ENCODE assay signal across 22 cellular contexts in genomic region chr4:170988446-170988845, GRCh38.
DNase-seq lines count a peak whose midpoint lies in the region; TF ChIP-seq lines count a peak whose summit lies in the region.
"Had no signal": no experiment of that assay in that cellular context is flagged by ENCODE, and none has a peak within 500 bp of the region (broad histone marks: within the 10 kb centered on the region; RNA-seq: fewer than 3 reads in every experiment).

No MANE protein-coding gene starts in this region.

- H3K4me1 ChIP-seq in mammary epithelial cell (ENCODE audit: insufficient read depth, low read length) (no peaks in the 10 kb centered on the region), breast epithelium (no peaks in the 10 kb centered on the region)
- H3K4me1 ChIP-seq: A549 had no signal

- 78% methylated on average over 1 of the region's 1 CpG for WGBS in mammary epithelial cell (ENCODE audit: low coverage, missing lambda C conversion rate)

- H3K4me3 Mint-ChIP-seq in endothelial cell (ENCODE audit: unreplicated experiment) = no peak overlapping the region
- H3K4me3 Mint-ChIP-seq: B cell; CD4-positive, alpha-beta T cell; CD8-positive, alpha-beta T cell had no signal

- no peak overlapping the region for H3K9ac ChIP-seq in mammary epithelial cell (ENCODE audit: insufficient read depth, low read length)
- H3K9ac ChIP-seq: BLaER1 treated with 17β-estradiol and CSF1 and Interleukin-3, amounts not matched to agents 10 nM and 100 nM had no signal

- no peaks in the 10 kb centered on the region for H3K79me2 ChIP-seq in mammary epithelial cell (ENCODE audit: insufficient read depth, low read length)

- intact Hi-C loops in mammary epithelial cell (cut with micrococcal nuclease) (no loop called here), breast epithelium (cut with DNase I; ENCODE audit: low total_unique reads) (no loop called here)

- no peaks in the 10 kb centered on the region for H3K9me3 ChIP-seq in mammary epithelial cell (replicated peaks; ENCODE audit: insufficient read depth, low read length)
- H3K9me3 ChIP-seq in breast epithelium = no peaks in the 10 kb centered on the region
- H3K9me3 ChIP-seq: A549 had no signal

- in situ Hi-C loops in mammary epithelial cell (cut with MboI; ENCODE audit: low sequenced_read_pairs in 2 of 2) = no loop called here
- in situ Hi-C loops in SK-MEL-5 (cut with HindIII; ENCODE audit: low pct_unique_long_range_greater_than_20kb, low sequenced_read_pairs) = no loop called here

- no peak for TF ChIP-seq POLR2A in breast epithelium (IDR thresholded peaks at IDR 0.05)

- H3K27me3 ChIP-seq in mammary epithelial cell (ENCODE audit: insufficient read depth, low read length) (no peaks in the 10 kb centered on the region), breast epithelium (no peaks in the 10 kb centered on the region)
- H3K27me3 ChIP-seq: BLaER1 treated with 17β-estradiol and CSF1 and Interleukin-3, amounts not matched to agents 10 nM and 100 nM had no signal

- no peaks in the 10 kb centered on the region for H3K9me3 Mint-ChIP-seq in endothelial cell (ENCODE audit: unreplicated experiment)

- no TSS peak for BruUV-seq in mammary epithelial cell (replicated peaks; lab: Mats Ljungman, UMichigan)

- dilution Hi-C loops in mammary epithelial cell (cut with HindIII; ENCODE audit: low sequenced_read_pairs) = no loop called here

- no peaks in the 10 kb centered on the region for H3K36me3 Mint-ChIP-seq in endothelial cell (ENCODE audit: low read depth, unreplicated experiment)
- H3K36me3 Mint-ChIP-seq: CD8-positive, alpha-beta T cell had no signal

- H3K27ac Mint-ChIP-seq in endothelial cell (ENCODE audit: unreplicated experiment) = no peak overlapping the region
- H3K27ac Mint-ChIP-seq: B cell; CD4-positive, alpha-beta T cell; CD8-positive, alpha-beta T cell had no signal

- DNase-seq in mammary epithelial cell = peak; percentile 45
- no peak for DNase-seq in breast epithelium (ENCODE audit: low spot score in 2 of 2)
- DNase-seq in SK-MEL-5 (ENCODE audit: low read depth, low spot score) = peak; percentile 82
- DNase-seq in endothelial cell (ENCODE audit: low spot score) = no peak
- no peak for DNase-seq in NCI-H128 (lab: John Stamatoyannopoulos, UW; ENCODE audit: unreplicated experiment)
- DNase-seq: AML-193; CD4-positive, alpha-beta T cell; CD8-positive, alpha-beta T cell; COR-L47; DMS 273 treated with DMSO at 0.1 percent for 48 hours; DMS153; DMS53; DMS79; DND-41; EL; GDM1 had no signal

- no peak overlapping the region for H3K27ac ChIP-seq in mammary epithelial cell (ENCODE audit: insufficient read depth, low read depth, low read length)
- H3K27ac ChIP-seq in breast epithelium = no peak overlapping the region
- H3K27ac ChIP-seq: 22Rv1; A549; BLaER1 treated with 17β-estradiol and CSF1 and Interleukin-3, amounts not matched to agents 10 nM and 100 nM; C4-2B had no signal

- no peaks in the 10 kb centered on the region for H3K4me1 Mint-ChIP-seq in endothelial cell (ENCODE audit: unreplicated experiment)
- H3K4me1 Mint-ChIP-seq: B cell had no signal

- no peak overlapping the region for H3K4me2 ChIP-seq in mammary epithelial cell (ENCODE audit: insufficient read depth, low read depth, low read length)
- H3K4me2 ChIP-seq: A549; BLaER1 treated with 17β-estradiol and CSF1 and Interleukin-3, amounts not matched to agents 10 nM and 100 nM had no signal

- H3K4me3 ChIP-seq in mammary epithelial cell (replicated peaks in 1 of 3; ENCODE audit: insufficient read depth in 1 of 3, low read depth in 2 of 3, low read length in 3 of 3) (no peak overlapping the region), breast epithelium (no peak overlapping the region)
- H3K4me3 ChIP-seq: A549; BLaER1 treated with 17β-estradiol and CSF1 and Interleukin-3, amounts not matched to agents 10 nM and 100 nM; GM12878 had no signal

- TF ChIP-seq CTCF in mammary epithelial cell (conservative IDR thresholded peaks at IDR 0.05 in 1 of 2, IDR thresholded peaks at IDR 0.05 in 1 of 2; ENCODE audit: extremely low read depth in 1 of 2, insufficient read depth in 1 of 2, low read depth in 1 of 2, low read length in 2 of 2) (no peak), breast epithelium (IDR thresholded peaks at IDR 0.05) (no peak), endothelial cell (IDR thresholded peaks at IDR 0.05; ENCODE audit: unreplicated experiment) (no peak)

- no peaks in the 10 kb centered on the region for H3K27me3 Mint-ChIP-seq in endothelial cell (ENCODE audit: unreplicated experiment)
- H3K27me3 Mint-ChIP-seq: B cell; CD4-positive, alpha-beta T cell had no signal

- H3K36me3 ChIP-seq in mammary epithelial cell (ENCODE audit: insufficient read depth, low read length) (no peaks in the 10 kb centered on the region), breast epithelium (no peaks in the 10 kb centered on the region)
- H3K36me3 ChIP-seq: BLaER1 treated with 17β-estradiol and CSF1 and Interleukin-3, amounts not matched to agents 10 nM and 100 nM had no signal

- CTCF ChIA-PET in mammary epithelial cell (lab: Charles Lee; ENCODE audit: low non-redundant PET) = no interaction called here

- H2AFZ ChIP-seq in mammary epithelial cell (ENCODE audit: low read depth, low read length) = no peak overlapping the region

- no peaks in the 10 kb centered on the region for H4K20me1 ChIP-seq in mammary epithelial cell (ENCODE audit: insufficient read depth, low read length)
- H4K20me1 ChIP-seq: BLaER1 treated with 17β-estradiol and CSF1 and Interleukin-3, amounts not matched to agents 10 nM and 100 nM had no signal

Comparison
In these comparisons a context has a peak if more than half of its experiments do, and no peak if none do; other contexts are left out.
1. DNase-seq: peak in mammary epithelial cell (single experiment) and SK-MEL-5 (single experiment); none in breast epithelium (0 of 2), endothelial cell (single experiment) and NCI-H128 (single experiment).